In the genomic region with DNA sequence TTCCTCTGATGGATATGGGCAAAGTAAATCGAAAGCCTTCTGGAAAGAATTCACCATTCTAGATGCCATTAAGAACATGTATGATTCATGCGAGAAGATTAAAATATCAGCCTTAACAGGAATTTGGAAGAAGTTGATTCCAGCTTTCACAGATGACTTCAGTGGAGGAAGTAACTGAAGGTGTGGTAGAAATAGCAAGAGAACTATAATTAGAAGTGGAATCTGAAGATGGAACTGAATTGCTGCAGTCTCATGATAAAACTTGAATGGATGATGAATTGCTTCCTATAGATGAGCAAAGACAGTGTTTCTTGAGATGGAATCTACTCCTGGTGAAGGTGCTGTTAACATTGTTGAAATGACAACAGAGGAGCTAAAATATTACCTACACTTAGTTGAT, we compare ENCODE assay signal across 20 cellular contexts.
"Had no signal": no experiment of that assay in that cellular context is flagged by ENCODE, and none has a peak within 500 bp of the region (broad histone marks: within the 10 kb centered on the region; RNA-seq: fewer than 3 reads in every experiment).

No MANE protein-coding gene starts in this region.

- H3K27me3 ChIP-seq: cardiac muscle cell, gastrocnemius medialis, right lobe of liver had no signal

- H3K4me1 ChIP-seq: right lobe of liver had no signal

- DNase-seq: activated CD4-positive, alpha-beta memory T cell treated with anti-CD3 and anti-CD28 coated beads, Interleukin-2, amount 10 ng/mL, durations not matched to agents 7 days and 5 days; activated CD4-positive, alpha-beta T cell treated with anti-CD3 and anti-CD28 coated beads, Interleukin-2, amount 10 ng/mL, durations not matched to agents 24 days and 14 days; activated effector memory CD4-positive, alpha-beta T cell treated with anti-CD3 and anti-CD28 coated beads, Interleukin-2, amount 50 U/mL, for 16 hours; activated naive CD4-positive, alpha-beta T cell treated with anti-CD3 and anti-CD28 coated beads, Interleukin-2, amount 10 ng/mL, durations not matched to agents 7 days and 5 days; amygdala; cortex of kidney; gastrocnemius medialis; hippocampal formation; kidney glomerular epithelial cell; left ventricle myocardium inferior; naive thymus-derived CD4-positive, alpha-beta T cell; occipital lobe; posterior cingulate gyrus; right lobe of liver; small intestine; stimulated activated CD4-positive, alpha-beta T cell treated with anti-CD3 and anti-CD28 coated beads, Interleukin-2, amount 100 ng/mL, for 24 hours; stimulated activated naive B cell treated with anti-CD40 and anti-IgM and Interleukin-4, amounts not matched to agents 10 μg/mL and 1 μg/mL and 100 μg/mL, for 72 hours; T-helper 1 cell; trophoblast cell had no signal

- H3K4me3 ChIP-seq: cardiac muscle cell, gastrocnemius medialis, left ventricle myocardium inferior, right lobe of liver had no signal

- H3K9me3 ChIP-seq: gastrocnemius medialis, right lobe of liver had no signal

- H3K36me3 ChIP-seq: cardiac muscle cell, gastrocnemius medialis, left ventricle myocardium inferior, right lobe of liver had no signal

- H3K27ac ChIP-seq: cardiac muscle cell, gastrocnemius medialis, left ventricle myocardium inferior, right lobe of liver had no signal

- ATAC-seq: gastrocnemius medialis; naive thymus-derived CD4-positive, alpha-beta T cell; right lobe of liver; stimulated activated naive B cell treated with anti-CD40 and anti-IgM and Interleukin-4, amounts not matched to agents 10 μg/mL and 1 μg/mL and 100 μg/mL, for 72 hours had no signal
